Comparison of ENCODE assay signal across 9 cellular contexts in genomic region chr10:1368772-1369171, GRCh38.
DNase-seq lines count a peak whose midpoint lies in the region; FAIRE-seq and TF ChIP-seq lines count a peak whose summit lies in the region.
"Had no signal": no experiment of that assay in that cellular context is flagged by ENCODE, and none has a peak within 500 bp of the region (broad histone marks: within the 10 kb centered on the region; RNA-seq: fewer than 3 reads in every experiment).

No MANE protein-coding gene starts in this region.

- H3K4me1 ChIP-seq in BE2C (no peaks in the 10 kb centered on the region), esophagus squamous epithelium (peaks cover 0 to 16% (median 10%) of the 10 kb centered on the region in 3 donors)

- no peak overlapping the region for H3K27ac Mint-ChIP-seq in progenitor cell of endocrine pancreas

- H3K9me3 Mint-ChIP-seq in progenitor cell of endocrine pancreas (ENCODE audit: low read depth): no peaks in the 10 kb centered on the region

- H3K9me3 ChIP-seq in BE2C: no peaks in the 10 kb centered on the region
- H3K9me3 ChIP-seq in esophagus squamous epithelium: no peaks in the 10 kb centered on the region

- peak; percentile 73 for TF ChIP-seq CTCF in BE2C (IDR thresholded peaks at IDR 0.05; ENCODE audit: low read depth, low read length)
- peak; percentile 55 for TF ChIP-seq CTCF in GM20000 (IDR thresholded peaks at IDR 0.05; ENCODE audit: extremely low read depth, missing control alignments)
- peak in 4 of 6 experiments; percentile 12 to 30 (median 26) for TF ChIP-seq CTCF in esophagus squamous epithelium (IDR thresholded peaks at IDR 0.05)
- TF ChIP-seq CTCF in progenitor cell of endocrine pancreas (IDR thresholded peaks at IDR 0.05; ENCODE audit: unreplicated experiment): peak; percentile 78

- no peak overlapping the region for H3K4me3 ChIP-seq in BE2C (ENCODE audit: low read depth, low read length)
- no peak overlapping the region for H3K4me3 ChIP-seq in esophagus squamous epithelium
- H3K4me3 ChIP-seq: skin epidermis had no signal

- H3K36me3 ChIP-seq in BE2C (no peaks in the 10 kb centered on the region), esophagus squamous epithelium (no peaks in the 10 kb centered on the region)

- no peak overlapping the region for H3K27ac ChIP-seq in esophagus squamous epithelium

- H3K4me1 Mint-ChIP-seq in progenitor cell of endocrine pancreas (ENCODE audit: low read depth): peaks cover 4% of the 10 kb centered on the region

- no peaks in the 10 kb centered on the region for H3K36me3 Mint-ChIP-seq in progenitor cell of endocrine pancreas (ENCODE audit: insufficient read depth)

- H3K27me3 ChIP-seq in BE2C (no peaks in the 10 kb centered on the region), esophagus squamous epithelium (peaks cover 0 to 6% (median 0%) of the 10 kb centered on the region in 4 donors)

- H3K27me3 Mint-ChIP-seq in progenitor cell of endocrine pancreas: peaks cover 6% of the 10 kb centered on the region

- 24 to 29% methylated on average over 6 to 7 of the region's 15 CpGs for WGBS in esophagus squamous epithelium, 2 donors

- intact Hi-C loops in esophagus squamous epithelium (cut with DNase I): no loop called here

- no peak for FAIRE-seq in frontal cortex (lab: Jason Lieb, UNC)

- no peak for TF ChIP-seq POLR2A in esophagus squamous epithelium (IDR thresholded peaks at IDR 0.05)

- no peak overlapping the region for H3K4me3 Mint-ChIP-seq in progenitor cell of endocrine pancreas (ENCODE audit: low read depth)

- DNase-seq in BE2C (peak; percentile 70), GM20000 (ENCODE audit: low spot score) (peak; percentile 78), SK-N-DZ (ENCODE audit: low spot score) (peak; percentile 68), esophagus squamous epithelium (lab: John Stamatoyannopoulos, UW) (no peak), progenitor cell of endocrine pancreas (ENCODE audit: low spot score, unreplicated experiment) (peak; percentile 36), frontal cortex (ENCODE audit: low spot score in 2 of 2) (no peak), SHP77 treated with DMSO at 0.1 percent for 48 hours (lab: John Stamatoyannopoulos, UW) (no peak), NCI-H187 (lab: John Stamatoyannopoulos, UW) (no peak)

Comparison
In these comparisons a context has a peak if more than half of its experiments do, and no peak if none do; other contexts are left out.
1. DNase-seq: peak in BE2C (single experiment), GM20000 (single experiment), SK-N-DZ (single experiment) and progenitor cell of endocrine pancreas (single experiment); none in esophagus squamous epithelium (single experiment), frontal cortex (0 of 2), SHP77 treated with DMSO at 0.1 percent for 48 hours (single experiment) and NCI-H187 (0 of 2).
2. CTCF ChIP-seq: peak in every context shown above with its lines; median percentile 78 in progenitor cell of endocrine pancreas; 73 in BE2C; 55 in GM20000; 26 in esophagus squamous epithelium.